1 cellular context compared by ENCODE assay signal in genomic region chr17:39653662-39654331, GRCh38.
TF ChIP-seq lines count a peak whose summit lies in the region.

No MANE protein-coding gene starts in this region.

TF ChIP-seq in HepG2, 621 proteins besides CTCF, POLR2A, EP300 and RAD21 (continues in another document):
- no peak for TF ChIP-seq ZNF430 (CRISPR knock-in tag; IDR thresholded peaks at IDR 0.05)
- TF ChIP-seq HOXA7 (CRISPR knock-in tag; IDR thresholded peaks at IDR 0.05), result no peak
- peak; percentile 86 for TF ChIP-seq KDM1A (CRISPR knock-in tag; IDR thresholded peaks at IDR 0.05)
- TF ChIP-seq AHR (CRISPR knock-in tag; IDR thresholded peaks at IDR 0.05), result no peak; the same call in 1 of the 2 replicates
- TF ChIP-seq ZNF253 (CRISPR knock-in tag; IDR thresholded peaks at IDR 0.05; ENCODE audit: borderline replicate concordance), result no peak
- TF ChIP-seq GMEB2 (CRISPR knock-in tag; IDR thresholded peaks at IDR 0.05; ENCODE audit: low read depth), result no peak
- TF ChIP-seq ZNF577 (CRISPR knock-in tag; IDR thresholded peaks at IDR 0.05; ENCODE audit: borderline replicate concordance, low read depth), result no peak
- no peak for TF ChIP-seq MAFK (conservative IDR thresholded peaks at IDR 0.05 in 1 of 2, IDR thresholded peaks at IDR 0.05 in 1 of 2; ENCODE audit: low read length in 2 of 2)
- TF ChIP-seq ZNF792 (CRISPR knock-in tag; IDR thresholded peaks at IDR 0.05), result no peak
- TF ChIP-seq, protein P1, sequence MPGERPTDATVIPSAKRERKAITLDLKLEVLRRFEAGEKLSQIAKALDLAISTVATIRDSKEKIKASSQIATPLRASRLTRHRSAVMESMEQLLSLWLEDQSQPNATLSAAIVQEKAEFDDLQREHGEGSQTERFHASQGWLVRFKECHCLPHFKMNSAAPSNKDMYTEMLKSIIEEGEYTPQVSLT (CRISPR knock-in tag; IDR thresholded peaks at IDR 0.05; ENCODE audit: borderline replicate concordance, low read depth), result no peak
- TF ChIP-seq IRF1 (CRISPR knock-in tag; IDR thresholded peaks at IDR 0.05; ENCODE audit: low read depth), result no peak
- TF ChIP-seq ZNF101 (CRISPR knock-in tag; IDR thresholded peaks at IDR 0.05; ENCODE audit: borderline replicate concordance, low read depth), result no peak
- no peak for TF ChIP-seq ZNF746 (CRISPR knock-in tag; IDR thresholded peaks at IDR 0.05)
- TF ChIP-seq, protein P2, sequence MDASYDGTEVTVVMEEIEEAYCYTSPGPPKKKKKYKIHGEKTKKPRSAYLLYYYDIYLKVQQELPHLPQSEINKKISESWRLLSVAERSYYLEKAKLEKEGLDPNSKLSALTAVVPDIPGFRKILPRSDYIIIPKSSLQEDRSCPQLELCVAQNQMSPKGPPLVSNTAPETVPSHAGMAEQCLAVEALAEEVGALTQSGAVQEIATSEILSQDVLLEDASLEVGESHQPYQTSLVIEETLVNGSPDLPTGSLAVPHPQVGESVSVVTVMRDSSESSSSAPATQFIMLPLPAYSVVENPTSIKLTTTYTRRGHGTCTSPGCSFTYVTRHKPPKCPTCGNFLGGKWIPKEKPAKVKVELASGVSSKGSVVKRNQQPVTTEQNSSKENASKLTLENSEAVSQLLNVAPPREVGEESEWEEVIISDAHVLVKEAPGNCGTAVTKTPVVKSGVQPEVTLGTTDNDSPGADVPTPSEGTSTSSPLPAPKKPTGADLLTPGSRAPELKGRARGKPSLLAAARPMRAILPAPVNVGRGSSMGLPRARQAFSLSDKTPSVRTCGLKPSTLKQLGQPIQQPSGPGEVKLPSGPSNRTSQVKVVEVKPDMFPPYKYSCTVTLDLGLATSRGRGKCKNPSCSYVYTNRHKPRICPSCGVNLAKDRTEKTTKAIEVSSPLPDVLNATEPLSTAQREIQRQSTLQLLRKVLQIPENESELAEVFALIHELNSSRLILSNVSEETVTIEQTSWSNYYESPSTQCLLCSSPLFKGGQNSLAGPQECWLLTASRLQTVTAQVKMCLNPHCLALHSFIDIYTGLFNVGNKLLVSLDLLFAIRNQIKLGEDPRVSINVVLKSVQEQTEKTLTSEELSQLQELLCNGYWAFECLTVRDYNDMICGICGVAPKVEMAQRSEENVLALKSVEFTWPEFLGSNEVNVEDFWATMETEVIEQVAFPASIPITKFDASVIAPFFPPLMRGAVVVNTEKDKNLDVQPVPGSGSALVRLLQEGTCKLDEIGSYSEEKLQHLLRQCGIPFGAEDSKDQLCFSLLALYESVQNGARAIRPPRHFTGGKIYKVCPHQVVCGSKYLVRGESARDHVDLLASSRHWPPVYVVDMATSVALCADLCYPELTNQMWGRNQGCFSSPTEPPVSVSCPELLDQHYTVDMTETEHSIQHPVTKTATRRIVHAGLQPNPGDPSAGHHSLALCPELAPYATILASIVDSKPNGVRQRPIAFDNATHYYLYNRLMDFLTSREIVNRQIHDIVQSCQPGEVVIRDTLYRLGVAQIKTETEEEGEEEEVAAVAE (CRISPR knock-in tag; IDR thresholded peaks at IDR 0.05; ENCODE audit: borderline replicate concordance), result no peak
- TF ChIP-seq SUZ12 (IDR thresholded peaks at IDR 0.05; ENCODE audit: low read depth, low read length), result no peak
- TF ChIP-seq TMF1 (CRISPR knock-in tag; IDR thresholded peaks at IDR 0.05; ENCODE audit: low read depth), result no peak
- TF ChIP-seq NFKB2 (CRISPR knock-in tag; IDR thresholded peaks at IDR 0.05; ENCODE audit: borderline replicate concordance), result 0 out of 2 replicates have a peak, but pooled peaks have one; percentile 11
- peak; percentile 68 for TF ChIP-seq HDAC1 (CRISPR knock-in tag; IDR thresholded peaks at IDR 0.05)
- TF ChIP-seq SRSF9 (IDR thresholded peaks at IDR 0.05; ENCODE audit: borderline replicate concordance, insufficient read depth, low read depth, low read length, poor library complexity, severe bottlenecking), result no peak
- TF ChIP-seq ZBTB20 (CRISPR knock-in tag; IDR thresholded peaks at IDR 0.05; ENCODE audit: borderline replicate concordance, low read depth), result no peak
- TF ChIP-seq, protein P3, sequence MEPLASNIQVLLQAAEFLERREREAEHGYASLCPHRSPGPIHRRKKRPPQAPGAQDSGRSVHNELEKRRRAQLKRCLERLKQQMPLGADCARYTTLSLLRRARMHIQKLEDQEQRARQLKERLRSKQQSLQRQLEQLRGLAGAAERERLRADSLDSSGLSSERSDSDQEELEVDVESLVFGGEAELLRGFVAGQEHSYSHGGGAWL (CRISPR knock-in tag; IDR thresholded peaks at IDR 0.05), result no peak
- no peak for TF ChIP-seq ZNF451 (CRISPR knock-in tag; IDR thresholded peaks at IDR 0.05)
- 0 out of 2 replicates have a peak, but pooled peaks have one; percentile 23 for TF ChIP-seq ELF3 (CRISPR knock-in tag; IDR thresholded peaks at IDR 0.05)
- no peak for TF ChIP-seq ETV6 (CRISPR knock-in tag; conservative IDR thresholded peaks at IDR 0.05)
- TF ChIP-seq ZSCAN30 (CRISPR knock-in tag; IDR thresholded peaks at IDR 0.05), result no peak
- peak; percentile 39 for TF ChIP-seq YY1 (IDR thresholded peaks at IDR 0.05; ENCODE audit: insufficient read depth, insufficient replicate concordance, low read depth, low read length)
- peak; percentile 93; the same call in 1 of the 2 replicates for TF ChIP-seq TFAP4 (IDR thresholded peaks at IDR 0.05; ENCODE audit: borderline replicate concordance, low read depth)
- TF ChIP-seq MIXL1 (CRISPR knock-in tag; IDR thresholded peaks at IDR 0.05), result no peak
- TF ChIP-seq ZNF383 (CRISPR knock-in tag; IDR thresholded peaks at IDR 0.05; ENCODE audit: borderline replicate concordance), result no peak
- TF ChIP-seq SIN3A (IDR thresholded peaks at IDR 0.05; ENCODE audit: borderline replicate concordance, low read depth, low read length), result no peak
- TF ChIP-seq SIN3B (IDR thresholded peaks at IDR 0.05; ENCODE audit: low read length), result no peak
- peak; percentile 3; the same call in 1 of the 2 replicates for TF ChIP-seq IRX3 (CRISPR knock-in tag; IDR thresholded peaks at IDR 0.05; ENCODE audit: borderline replicate concordance, low read depth)
- TF ChIP-seq, protein P4, sequence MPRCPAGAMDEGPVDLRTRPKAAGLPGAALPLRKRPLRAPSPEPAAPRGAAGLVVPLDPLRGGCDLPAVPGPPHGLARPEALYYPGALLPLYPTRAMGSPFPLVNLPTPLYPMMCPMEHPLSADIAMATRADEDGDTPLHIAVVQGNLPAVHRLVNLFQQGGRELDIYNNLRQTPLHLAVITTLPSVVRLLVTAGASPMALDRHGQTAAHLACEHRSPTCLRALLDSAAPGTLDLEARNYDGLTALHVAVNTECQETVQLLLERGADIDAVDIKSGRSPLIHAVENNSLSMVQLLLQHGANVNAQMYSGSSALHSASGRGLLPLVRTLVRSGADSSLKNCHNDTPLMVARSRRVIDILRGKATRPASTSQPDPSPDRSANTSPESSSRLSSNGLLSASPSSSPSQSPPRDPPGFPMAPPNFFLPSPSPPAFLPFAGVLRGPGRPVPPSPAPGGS (CRISPR knock-in tag; IDR thresholded peaks at IDR 0.05), result no peak
- TF ChIP-seq SYNCRIP (IDR thresholded peaks at IDR 0.05; ENCODE audit: insufficient read depth, low read depth, low read length), result no peak
- no peak for TF ChIP-seq ONECUT2 (CRISPR knock-in tag; IDR thresholded peaks at IDR 0.05)
- TF ChIP-seq ZBTB3 (CRISPR knock-in tag; IDR thresholded peaks at IDR 0.05; ENCODE audit: borderline replicate concordance, low read depth), result no peak
- no peak for TF ChIP-seq GFI1 (CRISPR knock-in tag; IDR thresholded peaks at IDR 0.05; ENCODE audit: borderline replicate concordance)
- no peak for TF ChIP-seq CREM (IDR thresholded peaks at IDR 0.05)
- no peak for TF ChIP-seq CREM (CRISPR knock-in tag; IDR thresholded peaks at IDR 0.05)
- TF ChIP-seq FIP1L1 (IDR thresholded peaks at IDR 0.05; ENCODE audit: borderline replicate concordance, insufficient read depth, low read depth, low read length), result no peak
- 0 out of 2 replicates have a peak, but pooled peaks have one; percentile 51 for TF ChIP-seq SALL2 (CRISPR knock-in tag; IDR thresholded peaks at IDR 0.05)
- peak; percentile 72 for TF ChIP-seq SALL1 (CRISPR knock-in tag; IDR thresholded peaks at IDR 0.05)
- TF ChIP-seq ZNF3 (CRISPR knock-in tag; IDR thresholded peaks at IDR 0.05), result no peak
- TF ChIP-seq NRL (CRISPR knock-in tag; IDR thresholded peaks at IDR 0.05; ENCODE audit: borderline replicate concordance), result 0 out of 2 replicates have a peak, but pooled peaks have one; percentile 10
- no peak for TF ChIP-seq IKZF4 (CRISPR knock-in tag; IDR thresholded peaks at IDR 0.05; ENCODE audit: borderline replicate concordance, low read depth, not compliant biosample characterization)
- no peak for TF ChIP-seq RELA (CRISPR knock-in tag; IDR thresholded peaks at IDR 0.05)
- TF ChIP-seq ZNF878 (CRISPR knock-in tag; IDR thresholded peaks at IDR 0.05), result no peak
- no peak for TF ChIP-seq ZNF337 (CRISPR knock-in tag; IDR thresholded peaks at IDR 0.05; ENCODE audit: borderline replicate concordance, low read depth)
- TF ChIP-seq MAZ (IDR thresholded peaks at IDR 0.05; ENCODE audit: borderline replicate concordance, low read depth, low read length), result no peak; the same call in 1 of the 2 replicates
- peak; percentile 68 for TF ChIP-seq MAZ (CRISPR knock-in tag; IDR thresholded peaks at IDR 0.05; ENCODE audit: low read depth)
- TF ChIP-seq PRPF4 (IDR thresholded peaks at IDR 0.05; ENCODE audit: low read depth, low read length, poor library complexity, severe bottlenecking), result no peak
- TF ChIP-seq, protein P5, sequence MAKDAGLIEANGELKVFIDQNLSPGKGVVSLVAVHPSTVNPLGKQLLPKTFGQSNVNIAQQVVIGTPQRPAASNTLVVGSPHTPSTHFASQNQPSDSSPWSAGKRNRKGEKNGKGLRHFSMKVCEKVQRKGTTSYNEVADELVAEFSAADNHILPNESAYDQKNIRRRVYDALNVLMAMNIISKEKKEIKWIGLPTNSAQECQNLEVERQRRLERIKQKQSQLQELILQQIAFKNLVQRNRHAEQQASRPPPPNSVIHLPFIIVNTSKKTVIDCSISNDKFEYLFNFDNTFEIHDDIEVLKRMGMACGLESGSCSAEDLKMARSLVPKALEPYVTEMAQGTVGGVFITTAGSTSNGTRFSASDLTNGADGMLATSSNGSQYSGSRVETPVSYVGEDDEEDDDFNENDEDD (CRISPR knock-in tag; IDR thresholded peaks at IDR 0.05; ENCODE audit: borderline replicate concordance), result no peak
- peak; percentile 49; the same call in 1 of the 2 replicates for TF ChIP-seq ZFX (CRISPR knock-in tag; IDR thresholded peaks at IDR 0.05; ENCODE audit: low read depth)
- no peak for TF ChIP-seq SMAD9 (CRISPR knock-in tag; IDR thresholded peaks at IDR 0.05)
- no peak for TF ChIP-seq ZNF713 (CRISPR knock-in tag; IDR thresholded peaks at IDR 0.05)
- no peak for TF ChIP-seq JDP2 (CRISPR knock-in tag; IDR thresholded peaks at IDR 0.05; ENCODE audit: borderline replicate concordance)
- no peak for TF ChIP-seq PRDM15 (CRISPR knock-in tag; IDR thresholded peaks at IDR 0.05)
- TF ChIP-seq ZNF776 (CRISPR knock-in tag; IDR thresholded peaks at IDR 0.05), result no peak
- no peak for TF ChIP-seq PHF20 (CRISPR knock-in tag; IDR thresholded peaks at IDR 0.05)
- no peak; the same call in 1 of the 2 replicates for TF ChIP-seq GATAD1 (CRISPR knock-in tag; IDR thresholded peaks at IDR 0.05)
- TF ChIP-seq FOXK1 (CRISPR knock-in tag; IDR thresholded peaks at IDR 0.05; ENCODE audit: borderline replicate concordance, low read depth), result no peak
- no peak for TF ChIP-seq KLF11 (CRISPR knock-in tag; IDR thresholded peaks at IDR 0.05)
- TF ChIP-seq ZNF737 (CRISPR knock-in tag; IDR thresholded peaks at IDR 0.05; ENCODE audit: borderline replicate concordance), result no peak
- no peak for TF ChIP-seq ZNF143 (CRISPR knock-in tag; IDR thresholded peaks at IDR 0.05)
